Comparison of ENCODE assay signal across 2 cellular contexts in the genomic region with DNA sequence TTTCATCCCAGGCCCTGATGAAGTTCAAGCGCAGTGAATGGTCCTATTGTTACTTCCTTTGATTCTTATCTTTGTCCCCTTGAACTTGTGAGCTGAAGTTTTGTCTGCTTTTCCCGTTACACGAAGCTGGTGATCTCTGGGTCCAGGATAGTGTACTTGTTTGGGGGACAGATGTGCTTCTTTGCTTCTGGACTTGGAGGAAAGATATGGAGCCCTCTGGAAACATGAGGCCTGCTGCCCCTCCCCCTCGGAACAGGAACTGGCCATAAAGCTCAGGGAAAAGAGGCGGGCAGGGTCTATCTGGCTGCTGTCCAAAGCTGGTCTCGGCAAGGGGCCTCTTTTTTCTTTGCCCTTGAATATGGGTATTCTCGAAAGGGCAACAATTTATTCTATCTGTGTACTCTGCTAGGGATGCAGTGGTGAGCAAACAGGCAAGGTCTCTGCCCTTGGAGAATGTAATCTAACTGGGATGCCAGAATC.
TF ChIP-seq lines count a peak whose summit lies in the region.

No MANE protein-coding gene starts in this region.

TF ChIP-seq in A549, 52 proteins besides CTCF, POLR2A, EP300 and RAD21 (continued from another document):
- TF ChIP-seq, protein P1, sequence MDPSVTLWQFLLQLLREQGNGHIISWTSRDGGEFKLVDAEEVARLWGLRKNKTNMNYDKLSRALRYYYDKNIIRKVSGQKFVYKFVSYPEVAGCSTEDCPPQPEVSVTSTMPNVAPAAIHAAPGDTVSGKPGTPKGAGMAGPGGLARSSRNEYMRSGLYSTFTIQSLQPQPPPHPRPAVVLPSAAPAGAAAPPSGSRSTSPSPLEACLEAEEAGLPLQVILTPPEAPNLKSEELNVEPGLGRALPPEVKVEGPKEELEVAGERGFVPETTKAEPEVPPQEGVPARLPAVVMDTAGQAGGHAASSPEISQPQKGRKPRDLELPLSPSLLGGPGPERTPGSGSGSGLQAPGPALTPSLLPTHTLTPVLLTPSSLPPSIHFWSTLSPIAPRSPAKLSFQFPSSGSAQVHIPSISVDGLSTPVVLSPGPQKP (IDR thresholded peaks at IDR 0.05; ENCODE audit: low read depth, low read length) = no peak
- TF ChIP-seq JUNB (IDR thresholded peaks at IDR 0.05) = no peak
- no peak for TF ChIP-seq MYC (IDR thresholded peaks at IDR 0.05; ENCODE audit: borderline replicate concordance, low read length)
- TF ChIP-seq, protein P2, sequence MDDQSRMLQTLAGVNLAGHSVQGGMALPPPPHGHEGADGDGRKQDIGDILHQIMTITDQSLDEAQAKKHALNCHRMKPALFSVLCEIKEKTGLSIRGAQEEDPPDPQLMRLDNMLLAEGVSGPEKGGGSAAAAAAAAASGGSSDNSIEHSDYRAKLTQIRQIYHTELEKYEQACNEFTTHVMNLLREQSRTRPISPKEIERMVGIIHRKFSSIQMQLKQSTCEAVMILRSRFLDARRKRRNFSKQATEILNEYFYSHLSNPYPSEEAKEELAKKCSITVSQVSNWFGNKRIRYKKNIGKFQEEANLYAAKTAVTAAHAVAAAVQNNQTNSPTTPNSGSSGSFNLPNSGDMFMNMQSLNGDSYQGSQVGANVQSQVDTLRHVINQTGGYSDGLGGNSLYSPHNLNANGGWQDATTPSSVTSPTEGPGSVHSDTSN (IDR thresholded peaks at IDR 0.05) = no peak
TF ChIP-seq in A549: peak in this region for 0.

TF ChIP-seq in liver, 16 proteins besides CTCF, POLR2A, EP300 and RAD21 (continued from another document):
- TF ChIP-seq, protein P3, sequence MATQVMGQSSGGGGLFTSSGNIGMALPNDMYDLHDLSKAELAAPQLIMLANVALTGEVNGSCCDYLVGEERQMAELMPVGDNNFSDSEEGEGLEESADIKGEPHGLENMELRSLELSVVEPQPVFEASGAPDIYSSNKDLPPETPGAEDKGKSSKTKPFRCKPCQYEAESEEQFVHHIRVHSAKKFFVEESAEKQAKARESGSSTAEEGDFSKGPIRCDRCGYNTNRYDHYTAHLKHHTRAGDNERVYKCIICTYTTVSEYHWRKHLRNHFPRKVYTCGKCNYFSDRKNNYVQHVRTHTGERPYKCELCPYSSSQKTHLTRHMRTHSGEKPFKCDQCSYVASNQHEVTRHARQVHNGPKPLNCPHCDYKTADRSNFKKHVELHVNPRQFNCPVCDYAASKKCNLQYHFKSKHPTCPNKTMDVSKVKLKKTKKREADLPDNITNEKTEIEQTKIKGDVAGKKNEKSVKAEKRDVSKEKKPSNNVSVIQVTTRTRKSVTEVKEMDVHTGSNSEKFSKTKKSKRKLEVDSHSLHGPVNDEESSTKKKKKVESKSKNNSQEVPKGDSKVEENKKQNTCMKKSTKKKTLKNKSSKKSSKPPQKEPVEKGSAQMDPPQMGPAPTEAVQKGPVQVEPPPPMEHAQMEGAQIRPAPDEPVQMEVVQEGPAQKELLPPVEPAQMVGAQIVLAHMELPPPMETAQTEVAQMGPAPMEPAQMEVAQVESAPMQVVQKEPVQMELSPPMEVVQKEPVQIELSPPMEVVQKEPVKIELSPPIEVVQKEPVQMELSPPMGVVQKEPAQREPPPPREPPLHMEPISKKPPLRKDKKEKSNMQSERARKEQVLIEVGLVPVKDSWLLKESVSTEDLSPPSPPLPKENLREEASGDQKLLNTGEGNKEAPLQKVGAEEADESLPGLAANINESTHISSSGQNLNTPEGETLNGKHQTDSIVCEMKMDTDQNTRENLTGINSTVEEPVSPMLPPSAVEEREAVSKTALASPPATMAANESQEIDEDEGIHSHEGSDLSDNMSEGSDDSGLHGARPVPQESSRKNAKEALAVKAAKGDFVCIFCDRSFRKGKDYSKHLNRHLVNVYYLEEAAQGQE (IDR thresholded peaks at IDR 0.05) = peak; percentile 37
- no peak for TF ChIP-seq HNF4G (IDR thresholded peaks at IDR 0.05)
- TF ChIP-seq, protein P4, sequence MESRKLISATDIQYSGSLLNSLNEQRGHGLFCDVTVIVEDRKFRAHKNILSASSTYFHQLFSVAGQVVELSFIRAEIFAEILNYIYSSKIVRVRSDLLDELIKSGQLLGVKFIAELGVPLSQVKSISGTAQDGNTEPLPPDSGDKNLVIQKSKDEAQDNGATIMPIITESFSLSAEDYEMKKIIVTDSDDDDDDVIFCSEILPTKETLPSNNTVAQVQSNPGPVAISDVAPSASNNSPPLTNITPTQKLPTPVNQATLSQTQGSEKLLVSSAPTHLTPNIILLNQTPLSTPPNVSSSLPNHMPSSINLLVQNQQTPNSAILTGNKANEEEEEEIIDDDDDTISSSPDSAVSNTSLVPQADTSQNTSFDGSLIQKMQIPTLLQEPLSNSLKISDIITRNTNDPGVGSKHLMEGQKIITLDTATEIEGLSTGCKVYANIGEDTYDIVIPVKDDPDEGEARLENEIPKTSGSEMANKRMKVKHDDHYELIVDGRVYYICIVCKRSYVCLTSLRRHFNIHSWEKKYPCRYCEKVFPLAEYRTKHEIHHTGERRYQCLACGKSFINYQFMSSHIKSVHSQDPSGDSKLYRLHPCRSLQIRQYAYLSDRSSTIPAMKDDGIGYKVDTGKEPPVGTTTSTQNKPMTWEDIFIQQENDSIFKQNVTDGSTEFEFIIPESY (IDR thresholded peaks at IDR 0.05) = no peak
- TF ChIP-seq FOXA2 (IDR thresholded peaks at IDR 0.05) = peak; percentile 45
- TF ChIP-seq GABPA (IDR thresholded peaks at IDR 0.05 in 1 of 2, conservative IDR thresholded peaks at IDR 0.05 in 1 of 2) = no peak
